ENCODE assay signal across 11 cellular contexts in genomic region chr13:23428183-23428528, GRCh38. TPM values are rescaled to one million over a fixed set of nuclear protein-coding genes. Genes with fewer than 3 reads are reported as not detected.
A peak's percentile ranks its signal among the peaks of the same experiment; 100 is the strongest.
DNase-seq lines count a peak whose midpoint lies in the region; ATAC-seq and TF ChIP-seq lines count a peak whose summit lies in the region.
"Had no signal": no experiment of that assay in that cellular context is flagged by ENCODE, and none has a peak within 500 bp of the region (broad histone marks: within the 10 kb centered on the region; RNA-seq: fewer than 3 reads in every experiment).

No MANE protein-coding gene starts in this region.

- 91% methylated on average over 4 to 6 of the region's 6 CpGs for WGBS in endodermal cell (ENCODE audit: insufficient coverage in 1 of 2, insufficient read length in 1 of 2), 2 experiments

- TF ChIP-seq CTCF in endodermal cell (conservative IDR thresholded peaks at IDR 0.05): no peak
- TF ChIP-seq CTCF in tibial artery (IDR thresholded peaks at IDR 0.05): no peak

- H3K9ac ChIP-seq in endodermal cell (ENCODE audit: extremely low read depth, low read length, poor library complexity, severe bottlenecking): no peak overlapping the region

- no peak overlapping the region for H3K4me3 Mint-ChIP-seq in endodermal cell
- H3K4me3 Mint-ChIP-seq: activated T-cell treated with anti-CD3 and anti-CD28 coated beads, Interleukin-2, amount 50 U/mL, for 24 hours had no signal

- no peaks in the 10 kb centered on the region for H3K27me3 ChIP-seq in SJCRH30
- H3K27me3 ChIP-seq in endodermal cell (ENCODE audit: control insufficient read depth, insufficient read depth, low read length, poor library complexity, severe bottlenecking): no peaks in the 10 kb centered on the region
- H3K27me3 ChIP-seq in muscle layer of duodenum (ENCODE audit: low read depth, low read length): no peaks in the 10 kb centered on the region
- no peaks in the 10 kb centered on the region for H3K27me3 ChIP-seq in tibial artery

- intact Hi-C loops in tibial artery (cut with DNase I; ENCODE audit: low total_unique reads): no loop called here

- H3K9me3 ChIP-seq in SJCRH30 (replicated peaks) (no peaks in the 10 kb centered on the region), endodermal cell (ENCODE audit: control insufficient read depth, low read length) (no peaks in the 10 kb centered on the region), muscle layer of duodenum (ENCODE audit: control insufficient read depth in 1 of 2, low read length in 2 of 2) (peaks cover 0 to 3% of the 10 kb centered on the region in 2 donors), tibial artery (no peaks in the 10 kb centered on the region)

- H3K4me1 Mint-ChIP-seq in endodermal cell: peaks cover 24% of the 10 kb centered on the region

- H3K36me3 Mint-ChIP-seq in endodermal cell (ENCODE audit: low read depth): no peaks in the 10 kb centered on the region

- peaks cover 11% of the 10 kb centered on the region for H3K27me3 Mint-ChIP-seq in endodermal cell (ENCODE audit: insufficient read depth)

- peaks cover 23% of the 10 kb centered on the region for H3K4me1 ChIP-seq in SJCRH30
- peaks cover 8% of the 10 kb centered on the region for H3K4me1 ChIP-seq in endodermal cell (ENCODE audit: control insufficient read depth, insufficient read depth, low read length)
- H3K4me1 ChIP-seq in muscle layer of duodenum (ENCODE audit: control insufficient read depth in 1 of 2, insufficient read depth in 2 of 2, low read length in 2 of 2): peaks cover 0 to 6% of the 10 kb centered on the region in 2 donors
- peaks cover 0 to 53% (median 25%) of the 10 kb centered on the region in 4 donors for H3K4me1 ChIP-seq in tibial artery

- H3K27ac Mint-ChIP-seq in endodermal cell: no peak overlapping the region
- H3K27ac Mint-ChIP-seq: activated T-cell treated with anti-CD3 and anti-CD28 coated beads, Interleukin-2, amount 50 U/mL, for 24 hours had no signal

- H3K4me3 ChIP-seq in SJCRH30 (no peak overlapping the region), endodermal cell (ENCODE audit: low read length) (no peak overlapping the region), muscle layer of duodenum (ENCODE audit: low read depth in 1 of 2, low read length in 2 of 2) (peak overlapping the region in 1 of 2 donors; percentile 37), tibial artery (peak overlapping the region; percentile 40 to 43)

- H3K27ac ChIP-seq in SJCRH30: peak overlapping the region; percentile 12; the same call in 1 of the 2 replicates
- peak overlapping the region; percentile 18 for H3K27ac ChIP-seq in endodermal cell (ENCODE audit: low read depth, low read length)
- H3K27ac ChIP-seq in muscle layer of duodenum (ENCODE audit: low read length): peak overlapping the region; percentile 27
- peak overlapping the region; percentile 77 to 88 for H3K27ac ChIP-seq in tibial artery

- no peaks in the 10 kb centered on the region for H3K9me3 Mint-ChIP-seq in endodermal cell
- H3K9me3 Mint-ChIP-seq: activated T-cell treated with anti-CD3 and anti-CD28 coated beads, Interleukin-2, amount 50 U/mL, for 24 hours had no signal

- DNase-seq in SJCRH30 (no peak), endodermal cell (no peak), tibial artery (no peak), DMS 273 treated with DMSO at 0.1 percent for 48 hours (lab: John Stamatoyannopoulos, UW) (no peak), NCI-H510A treated with DMSO at 0.1 percent for 48 hours (lab: John Stamatoyannopoulos, UW) (no peak)
- DNase-seq: activated T-cell treated with anti-CD3 and anti-CD28 coated beads, Interleukin-2, amount 50 U/mL, for 24 hours; SHP77; substantia nigra had no signal

- ATAC-seq in GM18909 (IDR thresholded peaks at IDR 0.05; ENCODE audit: poor library complexity, unreplicated experiment): no peak
- no peak for ATAC-seq in GM21367 (IDR thresholded peaks at IDR 0.05; ENCODE audit: unreplicated experiment)

- peaks cover 6% of the 10 kb centered on the region; the same call in 1 of the 2 replicates for H3K36me3 ChIP-seq in SJCRH30
- no peaks in the 10 kb centered on the region for H3K36me3 ChIP-seq in endodermal cell (ENCODE audit: control insufficient read depth, insufficient read depth, low read length)
- no peaks in the 10 kb centered on the region for H3K36me3 ChIP-seq in muscle layer of duodenum (ENCODE audit: control insufficient read depth in 1 of 2, insufficient read depth in 2 of 2, low read length in 2 of 2)
- H3K36me3 ChIP-seq in tibial artery: no peaks in the 10 kb centered on the region

RNA-seq across cellular contexts. Expression of gene SACS, which starts 5.3 kb away (rescaled TPM):
- 87.2 and 107 TPM in 2 replicates for total RNA-seq in SJCRH30 (2014; rRNA removed; shearing (Covaris generic))
- 10 to 100 TPM; 17.6 to 22.3 TPM for total RNA-seq in endodermal cell
- polyA plus RNA-seq in endodermal cell (2013, experiment 1 of 2): 30.8 TPM
- 33.2 TPM for polyA plus RNA-seq in endodermal cell (2013, experiment 2 of 2)

Comparison
In these comparisons a context has a peak if more than half of its experiments do, and no peak if none do; other contexts are left out.
1. H3K27ac ChIP-seq: peak in every context shown above with its lines; median percentile 82 in tibial artery; 27 in muscle layer of duodenum; 18 in endodermal cell; 12 in SJCRH30.
2. H3K4me3 ChIP-seq: peak in tibial artery (2 of 2); none in SJCRH30 (single experiment) and endodermal cell (single experiment).